ENCODE assay signal across 8 cellular contexts in genomic region chr9:133113163-133113927, GRCh38. TPM values are rescaled to one million over a fixed set of nuclear protein-coding genes. Genes with fewer than 3 reads are reported as not detected.
DNase-seq lines count a peak whose midpoint lies in the region; ATAC-seq and TF ChIP-seq lines count a peak whose summit lies in the region.

No MANE protein-coding gene starts in this region.

- H3K9ac ChIP-seq in mammary epithelial cell (ENCODE audit: insufficient read depth, low read length) (no peak overlapping the region), colonic mucosa (ENCODE audit: low read depth in 2 of 2, low read length in 2 of 2) (peak overlapping the region; percentile 19 to 61), mucosa of stomach (ENCODE audit: low read length) (peak overlapping the region; percentile 51)

- no peak overlapping the region for H3K4me2 ChIP-seq in mammary epithelial cell (ENCODE audit: insufficient read depth, low read depth, low read length)

- peaks cover 3% of the 10 kb centered on the region for H4K20me1 ChIP-seq in mammary epithelial cell (ENCODE audit: insufficient read depth, low read length)

- H3K4me3 Mint-ChIP-seq in MCF 10A (ENCODE audit: unreplicated experiment) = no peak overlapping the region

- H3K27ac Mint-ChIP-seq in MCF 10A (ENCODE audit: low read depth, unreplicated experiment) = peak overlapping the region; percentile 51

- H3K79me2 ChIP-seq in mammary epithelial cell (ENCODE audit: insufficient read depth, low read length) = peaks cover 58% of the 10 kb centered on the region

- CTCF ChIA-PET in MCF 10A (lab: Yijun Ruan, JAX) = interaction anchor here (0.5 to 8.6 kb wide), 7 partner anchors 10 to 376 kb away, joined by 3 to 132 read pairs (median 5); no protein-coding TSS in a partner anchor
- CTCF ChIA-PET in mammary epithelial cell (lab: Charles Lee; ENCODE audit: low non-redundant PET) = interaction anchor here (0.7 kb wide), 1 partner anchor 22 kb away, joined by 4 read pairs; no protein-coding TSS in a partner anchor

- H3K36me3 ChIP-seq in mammary epithelial cell (ENCODE audit: insufficient read depth, low read length) (no peaks in the 10 kb centered on the region), colonic mucosa (peaks cover 12% of the 10 kb centered on the region), mucosa of stomach (ENCODE audit: control insufficient read depth, insufficient read depth, low read length) (no peaks in the 10 kb centered on the region), upper lobe of right lung (peaks cover 34% of the 10 kb centered on the region)

- peaks cover 6% of the 10 kb centered on the region for H3K4me1 Mint-ChIP-seq in MCF 10A (ENCODE audit: insufficient read depth, unreplicated experiment)

- dilution Hi-C loops in mammary epithelial cell (cut with HindIII; ENCODE audit: low sequenced_read_pairs) = no loop called here

- H3K4me1 ChIP-seq in mammary epithelial cell (ENCODE audit: insufficient read depth, low read length) (peaks cover 42% of the 10 kb centered on the region), colonic mucosa (peaks cover 27% of the 10 kb centered on the region), mucosa of stomach (ENCODE audit: control insufficient read depth, insufficient read depth, low read length) (peaks cover 55% of the 10 kb centered on the region), upper lobe of right lung (peaks cover 62% of the 10 kb centered on the region)

- H3K27me3 ChIP-seq in mammary epithelial cell (ENCODE audit: insufficient read depth, low read length) (no peaks in the 10 kb centered on the region), colonic mucosa (no peaks in the 10 kb centered on the region), mucosa of stomach (ENCODE audit: control insufficient read depth, insufficient read depth, low read length) (no peaks in the 10 kb centered on the region), upper lobe of right lung (no peaks in the 10 kb centered on the region)

- no peaks in the 10 kb centered on the region for H3K9me3 Mint-ChIP-seq in MCF 10A (ENCODE audit: unreplicated experiment)

- POLR2A ChIA-PET in MCF 10A (lab: Yijun Ruan, JAX) = interaction anchor here (0.6 to 0.9 kb wide), 3 partner anchors 31 to 729 kb away, joined by 3 to 4 read pairs (median 3); partner anchors contain the start of gene GTF3C5

- DNase-seq in MCF 10A (ENCODE audit: unreplicated experiment) = no peak
- no peak for DNase-seq in mammary epithelial cell
- no peak for DNase-seq in colonic mucosa
- peak; percentile 88 for DNase-seq in upper lobe of right lung

- no peak overlapping the region for H3K4me3 ChIP-seq in mammary epithelial cell (replicated peaks in 1 of 3; ENCODE audit: insufficient read depth in 1 of 3, low read depth in 2 of 3, low read length in 3 of 3)
- H3K4me3 ChIP-seq in colonic mucosa = no peak overlapping the region
- H3K4me3 ChIP-seq in mucosa of stomach (ENCODE audit: low read length) = no peak overlapping the region
- no peak overlapping the region for H3K4me3 ChIP-seq in upper lobe of right lung

- BruUV-seq in MCF 10A (replicated peaks; lab: Mats Ljungman, UMichigan) (no TSS peak), mammary epithelial cell (replicated peaks; lab: Mats Ljungman, UMichigan) (no TSS peak)

- intact Hi-C loops in MCF 10A (cut with micrococcal nuclease) (no loop called here), mammary epithelial cell (cut with micrococcal nuclease) (no loop called here), colonic mucosa (cut with DNase I) (no loop called here), upper lobe of right lung (cut with DNase I) (no loop called here)

- H3K9me3 ChIP-seq in mammary epithelial cell (replicated peaks; ENCODE audit: insufficient read depth, low read length) = no peaks in the 10 kb centered on the region
- no peaks in the 10 kb centered on the region for H3K9me3 ChIP-seq in colonic mucosa
- H3K9me3 ChIP-seq in mucosa of stomach (ENCODE audit: control insufficient read depth, low read length) = no peaks in the 10 kb centered on the region
- no peaks in the 10 kb centered on the region for H3K9me3 ChIP-seq in upper lobe of right lung

- H3K27me3 Mint-ChIP-seq in MCF 10A (ENCODE audit: insufficient read depth, unreplicated experiment) = no peaks in the 10 kb centered on the region

- 35% methylated on average over 14 of the region's 19 CpGs for WGBS in mammary epithelial cell (ENCODE audit: low coverage, missing lambda C conversion rate)

- H3K36me3 Mint-ChIP-seq in MCF 10A (ENCODE audit: insufficient read depth, unreplicated experiment) = peaks cover 16% of the 10 kb centered on the region

- no peak overlapping the region for H2AFZ ChIP-seq in mammary epithelial cell (ENCODE audit: low read depth, low read length)

- ATAC-seq in upper lobe of right lung (peak; percentile 55), HG02970 (IDR thresholded peaks at IDR 0.05; ENCODE audit: low FRiP score, unreplicated experiment) (no peak), HG03442 (IDR thresholded peaks at IDR 0.05; ENCODE audit: unreplicated experiment) (no peak), GM19395 (IDR thresholded peaks at IDR 0.05; ENCODE audit: unreplicated experiment) (no peak)

- in situ Hi-C loops in mammary epithelial cell (cut with MboI; ENCODE audit: low sequenced_read_pairs in 2 of 2) = no loop called here

- H3K27ac ChIP-seq in mammary epithelial cell (ENCODE audit: insufficient read depth, low read depth, low read length) = no peak overlapping the region
- peak overlapping the region; percentile 29 for H3K27ac ChIP-seq in colonic mucosa
- H3K27ac ChIP-seq in upper lobe of right lung = peak overlapping the region; percentile 80

- TF ChIP-seq CTCF in MCF 10A (IDR thresholded peaks at IDR 0.05; ENCODE audit: unreplicated experiment) (no peak), mammary epithelial cell (conservative IDR thresholded peaks at IDR 0.05 in 1 of 2, IDR thresholded peaks at IDR 0.05 in 1 of 2; ENCODE audit: extremely low read depth in 1 of 2, insufficient read depth in 1 of 2, low read depth in 1 of 2, low read length in 2 of 2) (no peak), colonic mucosa (IDR thresholded peaks at IDR 0.05) (no peak), upper lobe of right lung (IDR thresholded peaks at IDR 0.05) (no peak)

RNA-seq across cellular contexts. Expression of gene RALGDS, which starts 7.7 kb away (rescaled TPM):
- 14.2 and 15.4 TPM in 2 replicates for total RNA-seq in MCF 10A (2022)
- total RNA-seq in mammary epithelial cell = 10 to 100 TPM; 15.2 to 19.9 TPM
- 37.8 TPM for polyA plus RNA-seq in mammary epithelial cell
- 35.5 TPM for polyA minus RNA-seq in mammary epithelial cell
- total RNA-seq in colonic mucosa = 10 to 100 TPM; 24.2 to 39.7 TPM
- total RNA-seq in upper lobe of right lung = 66.3 TPM

RNA-seq across cellular contexts. Expression of gene GBGT1, which starts 50.4 kb away (rescaled TPM):
- total RNA-seq in MCF 10A (2022) (not detected in 2 replicates), mammary epithelial cell (1 to 10 TPM in 1 of 2 donors, under 1 TPM in 1; 0.83 to 1.7 TPM), colonic mucosa (1 to 10 TPM; 4.6 to 4.8 TPM), upper lobe of right lung (27.4 TPM)
- polyA plus RNA-seq in mammary epithelial cell = 0.78 TPM
- polyA minus RNA-seq in mammary epithelial cell = not detected

RNA-seq across cellular contexts. Expression of gene CEL, which starts 51.6 kb away (rescaled TPM):
- total RNA-seq in MCF 10A (2022) (1.4 and 1.9 TPM in 2 replicates), mammary epithelial cell (1 to 10 TPM in 1 of 2 donors, under 1 TPM in 1; 0.50 to 2.6 TPM), colonic mucosa (10 to 100 TPM in 1 of 2 donors, under 1 TPM in 1; 0.61 to 16.6 TPM), upper lobe of right lung (0.75 TPM)
- 1.2 TPM for polyA plus RNA-seq in mammary epithelial cell
- 1.3 TPM for polyA minus RNA-seq in mammary epithelial cell
